Comparison of ENCODE assay signal across 8 cellular contexts in the genomic region with DNA sequence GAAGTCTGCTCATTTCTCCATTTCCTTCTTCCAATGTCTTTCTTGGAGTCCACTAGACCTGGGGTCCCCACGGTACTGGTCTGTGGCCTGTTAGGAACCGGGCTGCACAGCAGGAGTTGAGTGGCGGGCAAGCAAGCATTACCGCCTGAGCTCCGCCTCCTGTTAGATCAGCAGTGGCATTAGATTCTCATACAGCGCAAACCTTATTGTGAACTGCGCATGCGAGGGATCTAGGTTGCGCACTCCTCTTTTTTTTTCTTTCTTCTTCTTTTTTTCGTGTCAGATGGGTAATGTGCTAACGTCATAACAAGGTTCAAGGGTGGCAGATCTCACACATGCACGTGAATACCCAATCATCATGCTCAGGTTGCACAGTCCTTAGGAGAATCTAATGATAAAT. TPM values are rescaled to one million over a fixed set of nuclear protein-coding genes. Genes with fewer than 3 reads are reported as not detected.
"Had no signal": no experiment of that assay in that cellular context is flagged by ENCODE, and none has a peak within 500 bp of the region (broad histone marks: within the 10 kb centered on the region; RNA-seq: fewer than 3 reads in every experiment).

No MANE protein-coding gene starts in this region.

- H3K4me2 ChIP-seq: GM23338 had no signal

- H3K4me3 ChIP-seq: GM23338 had no signal

- H3K27ac ChIP-seq: HL-60 had no signal

- ATAC-seq: GM23338, HepG2 had no signal

- H2AFZ ChIP-seq: GM23338 had no signal

- DNase-seq: H9, HCEC 1CT, KG1 had no signal

RNA-seq across cellular contexts. Expression of a gene that starts 53.1 kb away (rescaled TPM):
- total RNA-seq: H9 had no signal
- polyA plus RNA-seq: H1, IgD-negative memory B cell had no signal
